Comparison of ENCODE assay signal across 24 cellular contexts in the genomic region with DNA sequence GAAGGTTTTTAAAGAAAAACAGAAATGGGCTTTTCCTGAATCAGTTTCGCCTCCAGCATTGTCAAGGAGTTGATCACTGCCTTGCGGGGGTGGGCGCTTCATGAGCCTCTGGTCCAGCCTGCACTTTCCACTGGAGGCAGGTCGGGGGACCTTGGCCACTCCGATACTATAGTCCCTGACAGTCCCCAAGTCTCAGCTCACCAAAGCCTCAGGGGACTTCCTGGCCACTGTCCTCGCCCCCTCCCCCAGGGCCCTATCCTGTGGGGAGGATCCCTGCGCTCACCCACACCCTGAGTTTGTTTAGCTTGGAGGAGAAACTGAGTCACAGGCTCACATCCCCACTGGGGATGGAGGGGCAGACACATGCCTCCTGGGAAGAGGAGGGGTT. TPM values are rescaled to one million over a fixed set of nuclear protein-coding genes. Genes with fewer than 3 reads are reported as not detected.
A peak's percentile ranks its signal among the peaks of the same experiment; 100 is the strongest.
DNase-seq lines count a peak whose midpoint lies in the region; ATAC-seq and TF ChIP-seq lines count a peak whose summit lies in the region.
"Had no signal": no experiment of that assay in that cellular context is flagged by ENCODE, and none has a peak within 500 bp of the region (broad histone marks: within the 10 kb centered on the region; RNA-seq: fewer than 3 reads in every experiment).

No MANE protein-coding gene starts in this region.

- H3K9me3 Mint-ChIP-seq in glutamatergic neuron (ENCODE audit: unreplicated experiment) = peaks cover 2% of the 10 kb centered on the region
- H3K9me3 Mint-ChIP-seq: GM23338, H9 had no signal

- no peak for TF ChIP-seq POLR2A in Peyer's patch (IDR thresholded peaks at IDR 0.05)

- WGBS in aorta, 2 donors = 62 to 66% methylated on average over 7 of the region's 7 CpGs

- H3K36me3 Mint-ChIP-seq in glutamatergic neuron (ENCODE audit: unreplicated experiment) = no peaks in the 10 kb centered on the region

- peaks cover 2% of the 10 kb centered on the region for H3K4me1 Mint-ChIP-seq in glutamatergic neuron (ENCODE audit: low read depth, unreplicated experiment)

- peaks cover 10% of the 10 kb centered on the region for H3K27me3 Mint-ChIP-seq in glutamatergic neuron (ENCODE audit: unreplicated experiment)

- no peak overlapping the region for H3K27ac Mint-ChIP-seq in glutamatergic neuron (ENCODE audit: unreplicated experiment)
- H3K27ac Mint-ChIP-seq: GM23338, H9 had no signal

- no peaks in the 10 kb centered on the region for H3K9me3 ChIP-seq in right atrium auricular region
- no peaks in the 10 kb centered on the region for H3K9me3 ChIP-seq in Peyer's patch
- H3K9me3 ChIP-seq in aorta (ENCODE audit: control insufficient read depth, low read length) = no peaks in the 10 kb centered on the region
- H3K9me3 ChIP-seq: BE2C, MG63 had no signal

- H3K27me3 ChIP-seq in right atrium auricular region = no peaks in the 10 kb centered on the region
- H3K27me3 ChIP-seq in Peyer's patch = no peaks in the 10 kb centered on the region
- no peaks in the 10 kb centered on the region for H3K27me3 ChIP-seq in aorta (ENCODE audit: control insufficient read depth in 1 of 2, insufficient read depth in 2 of 2, low read length in 1 of 2)
- H3K27me3 ChIP-seq: BE2C had no signal

- H3K4me3 ChIP-seq in right atrium auricular region (no peak overlapping the region), Peyer's patch (peak overlapping the region in 3 of 4 donors; percentile 29 to 65 (median 64)), aorta (ENCODE audit: low read length in 2 of 2) (no peak overlapping the region)
- H3K4me3 ChIP-seq: GM23338, MG63, SK-N-MC had no signal

- DNase-seq in Right ventricle myocardium inferior (ENCODE audit: missing footprints) (peak; percentile 18), right atrium auricular region (ENCODE audit: low spot score) (no peak), Peyer's patch (peak in 1 of 3 donors; percentile 43), glutamatergic neuron (peak; percentile 8), aorta (peak; percentile 32 to 48), NCI-H1417 (lab: John Stamatoyannopoulos, UW) (no peak)
- DNase-seq: 8988T; ACHN; BE2C; H9; KG1; MG63; NCI-H1694; NCI-H2029 treated with DMSO at 0.1 percent for 48 hours; NCI-H446 treated with DMSO at 0.1 percent for 48 hours; NCI-H526; NCI-H82; NK-92 treated with Interleukin-12 subunit alpha and Interleukin-12 subunit beta, amount 100 ng/mL, for 24 hours; PC-3; SHP77 treated with DMSO at 0.1 percent for 48 hours had no signal

- H3K36me3 ChIP-seq in right atrium auricular region (no peaks in the 10 kb centered on the region), Peyer's patch (peaks cover 0 to 13% (median 0%) of the 10 kb centered on the region in 3 donors), aorta (ENCODE audit: control insufficient read depth in 1 of 2, insufficient read depth in 2 of 2, low read length in 1 of 2) (no peaks in the 10 kb centered on the region)
- H3K36me3 ChIP-seq: BE2C, MG63 had no signal

- H3K4me3 Mint-ChIP-seq in glutamatergic neuron (ENCODE audit: unreplicated experiment) = no peak overlapping the region
- H3K4me3 Mint-ChIP-seq: GM23338, H9 had no signal

- H3K27ac ChIP-seq in right atrium auricular region = no peak overlapping the region
- peak overlapping the region in 2 of 4 donors; percentile 92 to 97 for H3K27ac ChIP-seq in Peyer's patch
- no peak overlapping the region for H3K27ac ChIP-seq in aorta (ENCODE audit: low read depth in 1 of 2, low read length in 2 of 2)
- H3K27ac ChIP-seq: SK-N-MC had no signal

- intact Hi-C loops in Right ventricle myocardium inferior (cut with DNase I) = no loop called here
- intact Hi-C loops in aorta (cut with DNase I) = no loop called here

- ATAC-seq in Right ventricle myocardium inferior (no peak), aorta (ENCODE audit: low FRiP score) (no peak), HG02759 (IDR thresholded peaks at IDR 0.05; ENCODE audit: unreplicated experiment) (no peak)
- ATAC-seq: PC-3 had no signal

- H3K4me1 ChIP-seq in right atrium auricular region = no peaks in the 10 kb centered on the region
- H3K4me1 ChIP-seq in Peyer's patch = peaks cover 0 to 15% (median 0%) of the 10 kb centered on the region in 4 donors
- no peaks in the 10 kb centered on the region for H3K4me1 ChIP-seq in aorta (ENCODE audit: control insufficient read depth in 1 of 2, insufficient read depth in 2 of 2, low read length in 2 of 2)

- TF ChIP-seq CTCF in right atrium auricular region (IDR thresholded peaks at IDR 0.05) (no peak), Peyer's patch (IDR thresholded peaks at IDR 0.05) (no peak), glutamatergic neuron (IDR thresholded peaks at IDR 0.05; ENCODE audit: partially characterized antibody, unreplicated experiment) (no peak)

RNA-seq across cellular contexts. Expression of a gene that starts 1.4 kb away (rescaled TPM):
- total RNA-seq in Right ventricle myocardium inferior (not detected), right atrium auricular region (not detected), Peyer's patch (100 to 1,000 TPM in 3 of 4 donors, 1 to 10 TPM in 1; 9.9 to 934 (median 516) TPM), glutamatergic neuron (ENCODE audit: unreplicated experiment) (not detected), aorta (under 1 TPM in 1 of 2 donors, not detected in 1; 0.12 TPM)
- polyA plus RNA-seq in aorta = 1 to 10 TPM in 1 of 2 donors, not detected in 1; 9.5 TPM
- total RNA-seq: GM23338, H9, PC-3, RPMI7951 had no signal
- polyA plus RNA-seq: GM23338 had no signal

RNA-seq across cellular contexts. Expression of a gene that starts 22.4 kb away (rescaled TPM):
- total RNA-seq in Right ventricle myocardium inferior = not detected
- not detected for total RNA-seq in right atrium auricular region
- total RNA-seq in Peyer's patch = under 1 TPM in 2 of 4 donors, not detected in 2; 0.53 to 0.95 TPM
- total RNA-seq in glutamatergic neuron (ENCODE audit: unreplicated experiment) = not detected
- total RNA-seq in aorta = not detected
- not detected for polyA plus RNA-seq in aorta
- total RNA-seq: GM23338, H9, PC-3, RPMI7951 had no signal
- polyA plus RNA-seq: GM23338 had no signal

Comparison
In these comparisons a context has a peak if more than half of its experiments do, and no peak if none do; other contexts are left out.
1. DNase-seq: peak in Right ventricle myocardium inferior (single experiment), glutamatergic neuron (single experiment) and aorta (2 of 2); none in right atrium auricular region (single experiment) and NCI-H1417 (0 of 3).
2. H3K4me3 ChIP-seq: peak in Peyer's patch (3 of 4); none in right atrium auricular region (0 of 2) and aorta (0 of 2).
3. RNA of a gene that starts 1.4 kb away (total RNA-seq): 9.9 to 934 TPM in Peyer's patch; 0.12 TPM in aorta, not detected in Right ventricle myocardium inferior (single experiment), not detected in right atrium auricular region and not detected in glutamatergic neuron (single experiment); every median in the first group is over 4 times any median in the second.